Comparison of ENCODE assay signal across 20 cellular contexts in genomic region chr5:3341446-3342240, GRCh38.
DNase-seq lines count a peak whose midpoint lies in the region; ATAC-seq, FAIRE-seq and TF ChIP-seq lines count a peak whose summit lies in the region.
"Had no signal": no experiment of that assay in that cellular context is flagged by ENCODE, and none has a peak within 500 bp of the region (broad histone marks: within the 10 kb centered on the region; RNA-seq: fewer than 3 reads in every experiment).

No MANE protein-coding gene starts in this region.

- no CpG with 5 or more reads among the region's 15 CpGs for WGBS in neuronal stem cell (ENCODE audit: extremely low coverage in 2 of 2, insufficient read length in 2 of 2, insufficient replicate concordance in 1 of 2), 2 donors

- H4K20me1 ChIP-seq in DND-41 (ENCODE audit: insufficient read depth, low read length), result no peaks in the 10 kb centered on the region

- no peak overlapping the region for H4K8ac ChIP-seq in neuronal stem cell (ENCODE audit: low read depth, low read length)

- ATAC-seq in DND-41 (ENCODE audit: insufficient read depth, low read depth) (no peak; the same call in 2 of the 3 replicates), foreskin keratinocyte (peak; percentile 65)
- ATAC-seq: CD8-positive, alpha-beta T cell; HepG2 had no signal

- H2AFZ ChIP-seq in DND-41 (ENCODE audit: low read depth, low read length), result no peak overlapping the region
- no peak overlapping the region for H2AFZ ChIP-seq in neuronal stem cell (ENCODE audit: low read length)

- no peaks in the 10 kb centered on the region for H3K79me1 ChIP-seq in neuronal stem cell (ENCODE audit: low read depth, low read length)

- H3K4ac ChIP-seq in neuronal stem cell (ENCODE audit: low read length), result no peak overlapping the region

- no peaks in the 10 kb centered on the region for H3K4me1 ChIP-seq in DND-41 (ENCODE audit: insufficient read depth, low read length)
- H3K4me1 ChIP-seq in foreskin keratinocyte, result peaks cover 3% of the 10 kb centered on the region
- H3K4me1 ChIP-seq in neuronal stem cell (ENCODE audit: control insufficient read depth in 2 of 2, insufficient read depth in 1 of 2, low read depth in 1 of 2, low read length in 2 of 2), result no peaks in the 10 kb centered on the region

- H2BK5ac ChIP-seq in neuronal stem cell (ENCODE audit: low read length), result no peak overlapping the region

- no peak overlapping the region for H3K23ac ChIP-seq in neuronal stem cell (ENCODE audit: low read depth, low read length, poor library complexity)

- H3K4me3 ChIP-seq in DND-41 (ENCODE audit: low read depth in 1 of 2, low read length in 2 of 2) (no peak overlapping the region), bronchial epithelial cell (ENCODE audit: low read depth, low read length) (no peak overlapping the region), neuronal stem cell (ENCODE audit: low read length in 2 of 2) (no peak overlapping the region)

- no peak for FAIRE-seq in bronchial epithelial cell (lab: Jason Lieb, UNC)
- FAIRE-seq: D721Med, GM12892, GM19239, HepG2, HTR-8/SVneo had no signal

- DNase-seq in DND-41 (no peak), bronchial epithelial cell (ENCODE audit: low read depth) (peak; percentile 7), foreskin keratinocyte (peak; percentile 42 to 61), neuronal stem cell (ENCODE audit: low spot score) (no peak), NK-92 (lab: John Stamatoyannopoulos, UW; ENCODE audit: unreplicated experiment) (no peak), NCI-H1048 (lab: John Stamatoyannopoulos, UW) (no peak), iPS-NIHi11 (ENCODE audit: low spot score) (no peak)
- no peak for DNase-seq in effector CD8-positive, alpha-beta T cell (lab: John Stamatoyannopoulos, UW)
- DNase-seq: CD8-positive, alpha-beta T cell; COR-L47; DMS153; DMS79 treated with DMSO at 0.1 percent for 48 hours; GDM1; H7 had no signal

- H3K4me2 ChIP-seq in DND-41 (ENCODE audit: insufficient read depth, low read length) (no peak overlapping the region), neuronal stem cell (ENCODE audit: insufficient read depth, low read length, poor library complexity, severe bottlenecking) (no peak overlapping the region)

- H3K27me3 ChIP-seq in DND-41 (ENCODE audit: insufficient read depth, low read length, poor library complexity) (no peaks in the 10 kb centered on the region), bronchial epithelial cell (ENCODE audit: control insufficient read depth, insufficient read depth, low read length) (no peaks in the 10 kb centered on the region), foreskin keratinocyte (no peaks in the 10 kb centered on the region), neuronal stem cell (ENCODE audit: control insufficient read depth in 3 of 3, insufficient read depth in 3 of 3, low read depth in 1 of 3, low read length in 3 of 3) (no peaks in the 10 kb centered on the region)

- H2AK5ac ChIP-seq in neuronal stem cell (ENCODE audit: low read depth, low read length), result peak overlapping the region; percentile 16

- H4K91ac ChIP-seq in neuronal stem cell (ENCODE audit: low read depth, low read length, poor library complexity), result no peak overlapping the region

- H3K9ac ChIP-seq in DND-41 (ENCODE audit: low read depth, low read length) (no peak overlapping the region), neuronal stem cell (ENCODE audit: low read depth, low read length, poor library complexity) (no peak overlapping the region)

- TF ChIP-seq CTCF in DND-41 (IDR thresholded peaks at IDR 0.05; ENCODE audit: borderline replicate concordance, extremely low read depth, low read length, poor library complexity, severe bottlenecking) (peak; percentile 22), bronchial epithelial cell (IDR thresholded peaks at IDR 0.05; ENCODE audit: insufficient read depth, low read length, severe bottlenecking) (no peak), foreskin keratinocyte (conservative IDR thresholded peaks at IDR 0.05) (no peak)

- H2BK120ac ChIP-seq in neuronal stem cell (ENCODE audit: low read depth, low read length), result no peak overlapping the region

- H3K9me3 ChIP-seq in DND-41 (ENCODE audit: insufficient read depth, low read length, severe bottlenecking), result no peaks in the 10 kb centered on the region
- peaks cover 0 to 2% of the 10 kb centered on the region in 2 donors for H3K9me3 ChIP-seq in neuronal stem cell (replicated peaks in 1 of 2; ENCODE audit: control insufficient read depth in 2 of 2, insufficient read depth in 1 of 2, low read depth in 1 of 2, low read length in 2 of 2)

- H2BK15ac ChIP-seq in neuronal stem cell (ENCODE audit: low read length), result no peak overlapping the region

- no peaks in the 10 kb centered on the region for H3K36me3 ChIP-seq in DND-41 (ENCODE audit: insufficient read depth, low read length)
- no peaks in the 10 kb centered on the region for H3K36me3 ChIP-seq in bronchial epithelial cell (ENCODE audit: control insufficient read depth, insufficient read depth, low read length)
- H3K36me3 ChIP-seq in neuronal stem cell (replicated peaks in 1 of 2; ENCODE audit: control insufficient read depth in 2 of 2, insufficient read depth in 2 of 2, low read length in 2 of 2), result no peaks in the 10 kb centered on the region

- no peak overlapping the region for H3K14ac ChIP-seq in neuronal stem cell (ENCODE audit: low read length)

- no peaks in the 10 kb centered on the region for H3K79me2 ChIP-seq in DND-41 (ENCODE audit: insufficient read depth, low read length)

- peak overlapping the region; percentile 49 for H3K18ac ChIP-seq in neuronal stem cell (ENCODE audit: low read length)

- no peak overlapping the region for H2BK12ac ChIP-seq in neuronal stem cell (ENCODE audit: low read length)

- H3K27ac ChIP-seq in DND-41 (ENCODE audit: low read length) (no peak overlapping the region), foreskin keratinocyte (no peak overlapping the region), neuronal stem cell (replicated peaks; ENCODE audit: low read length) (no peak overlapping the region)
- H3K27ac ChIP-seq: 22Rv1 had no signal

Comparison
In these comparisons a context has a peak if more than half of its experiments do, and no peak if none do; other contexts are left out.
1. DNase-seq: peak in bronchial epithelial cell (single experiment) and foreskin keratinocyte (2 of 2); none in DND-41 (single experiment), neuronal stem cell (single experiment), effector CD8-positive, alpha-beta T cell (single experiment), NK-92 (single experiment), NCI-H1048 (single experiment) and iPS-NIHi11 (single experiment).